In genomic region chrX:119655125-119655524, GRCh38 we compare ENCODE assay signal across 8 cellular contexts.
DNase-seq lines count a peak whose midpoint lies in the region; ATAC-seq and TF ChIP-seq lines count a peak whose summit lies in the region.

No MANE protein-coding gene starts in this region.

- DNase-seq in activated CD4-positive, alpha-beta T cell treated with anti-CD3 and anti-CD28 coated beads, Interleukin-2, amount 50 U/mL, for 4 hours: peak; percentile 78 to 82
- peak; percentile 53 for DNase-seq in epithelial cell of esophagus (ENCODE audit: low read depth)
- DNase-seq in stimulated activated CD4-positive, alpha-beta T cell treated with anti-CD3 and anti-CD28 coated beads, Interleukin-12 subunit alpha, Interleukin-12 subunit beta, amount 100 ng/mL, for 4 hours: peak; percentile 51
- DNase-seq in cerebellar cortex (ENCODE audit: low spot score): no peak
- no peak for DNase-seq in KG1 (lab: John Stamatoyannopoulos, UW)

- no peak for TF ChIP-seq CTCF in epithelial cell of esophagus (IDR thresholded peaks at IDR 0.05; ENCODE audit: insufficient read depth, low read depth, low read length, missing control alignments)

- ATAC-seq in GM21390 (IDR thresholded peaks at IDR 0.05; ENCODE audit: unreplicated experiment): peak; percentile 78
- ATAC-seq in HG03521 (IDR thresholded peaks at IDR 0.05; ENCODE audit: unreplicated experiment): no peak
- no peak for ATAC-seq in HG03025 (IDR thresholded peaks at IDR 0.05; ENCODE audit: low FRiP score, unreplicated experiment)

- H3K4me3 ChIP-seq in epithelial cell of esophagus (ENCODE audit: low read length): no peak overlapping the region

Comparison
In these comparisons a context has a peak if more than half of its experiments do, and no peak if none do; other contexts are left out.
1. DNase-seq: peak in activated CD4-positive, alpha-beta T cell treated with anti-CD3 and anti-CD28 coated beads, Interleukin-2, amount 50 U/mL, for 4 hours (2 of 2), epithelial cell of esophagus (single experiment) and stimulated activated CD4-positive, alpha-beta T cell treated with anti-CD3 and anti-CD28 coated beads, Interleukin-12 subunit alpha, Interleukin-12 subunit beta, amount 100 ng/mL, for 4 hours (single experiment); none in cerebellar cortex (single experiment) and KG1 (single experiment).